Comparison of ENCODE assay signal across 23 cellular contexts in genomic region chr9:137396227-137396626, GRCh38.
DNase-seq lines count a peak whose midpoint lies in the region; ATAC-seq and TF ChIP-seq lines count a peak whose summit lies in the region.
"Had no signal": no experiment of that assay in that cellular context is flagged by ENCODE, and none has a peak within 500 bp of the region (broad histone marks: within the 10 kb centered on the region; RNA-seq: fewer than 3 reads in every experiment).

No MANE protein-coding gene starts in this region.

- no peaks in the 10 kb centered on the region for H3K27me3 ChIP-seq in RWPE2 (ENCODE audit: insufficient read depth, poor library complexity, severe bottlenecking)
- H3K27me3 ChIP-seq: ascending aorta, esophagus squamous epithelium, sigmoid colon, testis had no signal

- H3K4me1 ChIP-seq in RWPE2 (ENCODE audit: insufficient read depth, poor library complexity, severe bottlenecking) = no peaks in the 10 kb centered on the region
- H3K4me1 ChIP-seq: ascending aorta, sigmoid colon had no signal

- H3K9me3 ChIP-seq in RWPE2 (ENCODE audit: severe bottlenecking) = no peaks in the 10 kb centered on the region
- H3K9me3 ChIP-seq: ascending aorta, esophagus squamous epithelium, mucosa of descending colon, sigmoid colon, testis had no signal

- peak; percentile 76 for DNase-seq in EH (ENCODE audit: low read depth)
- DNase-seq in RWPE2 (ENCODE audit: low spot score) = no peak
- DNase-seq in fibroblast of peridontal ligament (ENCODE audit: extremely low read depth) = peak; percentile 49
- DNase-seq in skeletal muscle cell (ENCODE audit: low read depth) = peak; percentile 26
- no peak for DNase-seq in epidermal melanocyte (ENCODE audit: insufficient read length, low spot score)
- DNase-seq: activated gamma-delta T cell treated with Interleukin-2 at 50 U/mL for 16 hours; CD4-positive, alpha-beta T cell; esophagus squamous epithelium; Kasumi-1; left colon; NCI-H146; NCI-H446; occipital lobe; SHP77; sigmoid colon; stimulated activated CD4-positive, alpha-beta T cell treated with anti-CD3 and anti-CD28 coated beads, Interleukin-4, amount 100 ng/mL, for 24 hours; testis had no signal

- no peak for TF ChIP-seq CTCF in RWPE2 (IDR thresholded peaks at IDR 0.05; ENCODE audit: poor library complexity, severe bottlenecking)

- H3K36me3 ChIP-seq in RWPE2 (ENCODE audit: low read depth) = no peaks in the 10 kb centered on the region

- no peak overlapping the region for H3K4me3 ChIP-seq in RWPE2 (ENCODE audit: severe bottlenecking)
- H3K4me3 ChIP-seq in skeletal muscle cell (ENCODE audit: low read depth, low read length) = no peak overlapping the region
- H3K4me3 ChIP-seq: ascending aorta, esophagus squamous epithelium, GM12878, GM23338, mucosa of descending colon, sigmoid colon, testis had no signal

- ATAC-seq in RWPE2 (ENCODE audit: low read depth) = peak; percentile 62
- no peak for ATAC-seq in HG03139 (IDR thresholded peaks at IDR 0.05; ENCODE audit: unreplicated experiment)
- no peak for ATAC-seq in GM18870 (IDR thresholded peaks at IDR 0.05; ENCODE audit: unreplicated experiment)
- ATAC-seq: GM12878, left colon, mucosa of descending colon had no signal

- H3K27ac ChIP-seq in RWPE2 (ENCODE audit: poor library complexity, severe bottlenecking) = no peak overlapping the region
- H3K27ac ChIP-seq: ascending aorta, esophagus squamous epithelium, sigmoid colon, testis had no signal

Comparison
In these comparisons a context has a peak if more than half of its experiments do, and no peak if none do; other contexts are left out.
1. DNase-seq: peak in EH (single experiment), fibroblast of peridontal ligament (single experiment) and skeletal muscle cell (single experiment); none in RWPE2 (single experiment) and epidermal melanocyte (single experiment).